In the genomic region with DNA sequence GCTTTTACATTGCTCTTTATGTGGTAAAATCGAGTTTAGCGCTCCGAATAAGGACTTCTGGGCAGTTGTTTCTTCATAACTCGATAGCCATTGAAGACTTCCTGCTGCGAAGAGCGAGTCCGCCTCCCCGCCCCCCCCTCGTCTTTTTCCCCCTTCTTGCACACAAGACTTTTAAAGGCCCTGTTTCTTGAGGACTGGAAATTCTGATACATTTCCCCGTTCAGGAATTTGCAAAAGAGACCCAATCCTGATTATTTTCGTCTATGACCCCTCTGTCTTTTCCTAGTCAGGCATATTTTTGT, we compare ENCODE assay signal across 8 cellular contexts. TPM values are rescaled to one million over a fixed set of nuclear protein-coding genes. Genes with fewer than 3 reads are reported as not detected.
DNase-seq lines count a peak whose midpoint lies in the region; ATAC-seq and TF ChIP-seq lines count a peak whose summit lies in the region.

No MANE protein-coding gene starts in this region.

- CTCF ChIA-PET in activated naive CD4-positive, alpha-beta T cell treated with anti-CD3 and anti-CD28 coated beads, Interleukin-2, amount 10 ng/mL, durations not matched to agents 7 days and 5 days (lab: Charles Lee) = interaction anchor here (0.5 kb wide), 1 partner anchor 752 kb away, joined by 3 read pairs; no protein-coding TSS in a partner anchor
- CTCF ChIA-PET in activated B cell treated with CpG ODN at 0.5 μM for 24 hours (lab: Charles Lee) = interaction anchor here (4.1 to 4.9 kb wide), 2 partner anchors 11 to 156 kb away, joined by 23 to 34 read pairs; no protein-coding TSS in a partner anchor

- 0 to 7% methylated on average over 6 to 9 of the region's 11 CpGs for WGBS in gastroesophageal sphincter (ENCODE audit: low coverage in 1 of 2), 2 donors
- 1 to 4% methylated on average over 11 of the region's 11 CpGs for WGBS in sigmoid colon, 2 donors

- H3K9me3 ChIP-seq in gastroesophageal sphincter (no peaks in the 10 kb centered on the region), sigmoid colon (no peaks in the 10 kb centered on the region)

- intact Hi-C loops in activated B cell treated with CpG ODN at 0.5 μM for 24 hours (cut with micrococcal nuclease) (loop anchor here (5.0 to 10.0 kb wide), 2 partner anchors 56 to 1261 kb away; no protein-coding TSS in a partner anchor), sigmoid colon (cut with DNase I) (loop anchor here (2.0 to 10.0 kb wide), 9 partner anchors 97 to 829 kb away; no protein-coding TSS in a partner anchor)

- TF ChIP-seq EP300 in gastroesophageal sphincter (IDR thresholded peaks at IDR 0.05) (no peak), sigmoid colon (IDR thresholded peaks at IDR 0.05) (no peak)

- peaks cover 0 to 20% (median 0%) of the 10 kb centered on the region in 3 donors for H3K4me1 ChIP-seq in gastroesophageal sphincter
- H3K4me1 ChIP-seq in sigmoid colon = peaks cover 4 to 20% (median 10%) of the 10 kb centered on the region in 4 donors

- no peaks in the 10 kb centered on the region for H3K9me3 Mint-ChIP-seq in activated naive CD4-positive, alpha-beta T cell treated with anti-CD3 and anti-CD28 coated beads, Interleukin-2, amount 10 ng/mL, durations not matched to agents 7 days and 5 days
- no peaks in the 10 kb centered on the region for H3K9me3 Mint-ChIP-seq in activated B cell treated with CpG ODN at 0.5 μM for 24 hours

- peaks cover 0 to 18% of the 10 kb centered on the region in 2 donors for H3K36me3 ChIP-seq in gastroesophageal sphincter
- peaks cover 6 to 20% (median 13%) of the 10 kb centered on the region in 4 donors for H3K36me3 ChIP-seq in sigmoid colon

- peaks cover 3% of the 10 kb centered on the region for H3K27me3 Mint-ChIP-seq in activated naive CD4-positive, alpha-beta T cell treated with anti-CD3 and anti-CD28 coated beads, Interleukin-2, amount 10 ng/mL, durations not matched to agents 7 days and 5 days
- H3K27me3 Mint-ChIP-seq in activated B cell treated with CpG ODN at 0.5 μM for 24 hours = no peaks in the 10 kb centered on the region

- TF ChIP-seq CTCF in activated B cell treated with CpG ODN at 0.5 μM for 24 hours (IDR thresholded peaks at IDR 0.05) = no peak
- no peak for TF ChIP-seq CTCF in gastroesophageal sphincter (IDR thresholded peaks at IDR 0.05)
- TF ChIP-seq CTCF in sigmoid colon (IDR thresholded peaks at IDR 0.05) = no peak

- no peaks in the 10 kb centered on the region for H3K27me3 ChIP-seq in gastroesophageal sphincter
- no peaks in the 10 kb centered on the region for H3K27me3 ChIP-seq in sigmoid colon

- H3K4me3 ChIP-seq in gastroesophageal sphincter = peak overlapping the region; percentile 79
- peak overlapping the region; percentile 65 to 89 (median 86) for H3K4me3 ChIP-seq in sigmoid colon

- DNase-seq in activated naive CD4-positive, alpha-beta T cell treated with anti-CD3 and anti-CD28 coated beads, Interleukin-2, amount 10 ng/mL, durations not matched to agents 7 days and 5 days = peak; percentile 39
- DNase-seq in activated naive CD4-positive, alpha-beta T cell (lab: John Stamatoyannopoulos, UW) = no peak
- DNase-seq in activated B cell treated with CpG ODN at 0.5 μM for 24 hours (no peak), sigmoid colon (peak; percentile 69), NCI-H345 treated with DMSO at 0.1 percent for 48 hours (lab: John Stamatoyannopoulos, UW; ENCODE audit: unreplicated experiment) (no peak), NAMALWA (ENCODE audit: low spot score) (no peak)

- peak overlapping the region; percentile 100 for H3K27ac Mint-ChIP-seq in activated naive CD4-positive, alpha-beta T cell treated with anti-CD3 and anti-CD28 coated beads, Interleukin-2, amount 10 ng/mL, durations not matched to agents 7 days and 5 days
- peak overlapping the region; percentile 95 for H3K27ac Mint-ChIP-seq in activated B cell treated with CpG ODN at 0.5 μM for 24 hours

- peaks cover 28% of the 10 kb centered on the region for H3K36me3 Mint-ChIP-seq in activated naive CD4-positive, alpha-beta T cell treated with anti-CD3 and anti-CD28 coated beads, Interleukin-2, amount 10 ng/mL, durations not matched to agents 7 days and 5 days
- peaks cover 22% of the 10 kb centered on the region for H3K36me3 Mint-ChIP-seq in activated B cell treated with CpG ODN at 0.5 μM for 24 hours (ENCODE audit: low read depth)

- ATAC-seq in activated B cell treated with CpG ODN at 0.5 μM for 24 hours (ENCODE audit: low read depth) = no peak
- no peak for ATAC-seq in gastroesophageal sphincter
- no peak for ATAC-seq in HG03025 (IDR thresholded peaks at IDR 0.05; ENCODE audit: low FRiP score, unreplicated experiment)

- H3K27ac ChIP-seq in gastroesophageal sphincter (peak overlapping the region; percentile 90 to 97 (median 96)), sigmoid colon (peak overlapping the region; percentile 96 to 97 (median 97))

- TF ChIP-seq POLR2A in gastroesophageal sphincter (IDR thresholded peaks at IDR 0.05) = no peak
- TF ChIP-seq POLR2A in sigmoid colon (IDR thresholded peaks at IDR 0.05) = no peak

- H3K4me3 Mint-ChIP-seq in activated naive CD4-positive, alpha-beta T cell treated with anti-CD3 and anti-CD28 coated beads, Interleukin-2, amount 10 ng/mL, durations not matched to agents 7 days and 5 days = peak overlapping the region; percentile 97
- peak overlapping the region; percentile 99 for H3K4me3 Mint-ChIP-seq in activated B cell treated with CpG ODN at 0.5 μM for 24 hours

- peaks cover 25% of the 10 kb centered on the region for H3K4me1 Mint-ChIP-seq in activated naive CD4-positive, alpha-beta T cell treated with anti-CD3 and anti-CD28 coated beads, Interleukin-2, amount 10 ng/mL, durations not matched to agents 7 days and 5 days
- peaks cover 24% of the 10 kb centered on the region for H3K4me1 Mint-ChIP-seq in activated B cell treated with CpG ODN at 0.5 μM for 24 hours

- POLR2A ChIA-PET in activated B cell treated with CpG ODN at 0.5 μM for 24 hours (lab: Charles Lee) = interaction anchor here (0.7 to 4.2 kb wide), 12 partner anchors 7 to 603 kb away, joined by 4 to 42 read pairs (median 14); a partner anchor contains a TSS

RNA-seq across cellular contexts. Expression of a gene that starts 1.6 kb away (rescaled TPM):
- total RNA-seq in activated B cell treated with CpG ODN at 0.5 μM for 24 hours (20.7 and 22.5 TPM in 2 replicates), gastroesophageal sphincter (100 to 1,000 TPM; 103 to 553 (median 336) TPM), sigmoid colon (100 to 1,000 TPM in 3 of 4 donors, 10 to 100 TPM in 1; 71.7 to 182 (median 132) TPM)
- 10 to 100 TPM; 26.4 to 57.7 (median 35.5) TPM for polyA plus RNA-seq in sigmoid colon

Comparison
In these comparisons a context has a peak if more than half of its experiments do, and no peak if none do; other contexts are left out.
1. DNase-seq: peak in activated naive CD4-positive, alpha-beta T cell treated with anti-CD3 and anti-CD28 coated beads, Interleukin-2, amount 10 ng/mL, durations not matched to agents 7 days and 5 days (single experiment) and sigmoid colon (single experiment); none in activated naive CD4-positive, alpha-beta T cell (0 of 4), activated B cell treated with CpG ODN at 0.5 μM for 24 hours (single experiment), NCI-H345 treated with DMSO at 0.1 percent for 48 hours (single experiment) and NAMALWA (single experiment).